ENCODE assay signal across 15 cellular contexts in genomic region chr14:103657466-103657865, GRCh38. TPM values are rescaled to one million over a fixed set of nuclear protein-coding genes. Genes with fewer than 3 reads are reported as not detected.
DNase-seq lines count a peak whose midpoint lies in the region; ATAC-seq and TF ChIP-seq lines count a peak whose summit lies in the region.
"Had no signal": no experiment of that assay in that cellular context is flagged by ENCODE, and none has a peak within 500 bp of the region (broad histone marks: within the 10 kb centered on the region; RNA-seq: fewer than 3 reads in every experiment).

No MANE protein-coding gene starts in this region.

- H4K91ac ChIP-seq in IMR-90 (ENCODE audit: insufficient read depth, low read depth, low read length) (0 out of 2 replicates have a peak overlapping the region, but pooled peaks have one; percentile 8), mesenchymal stem cell (ENCODE audit: low read length) (no peak overlapping the region)

- peaks cover 46% of the 10 kb centered on the region for H4K20me1 ChIP-seq in IMR-90 (ENCODE audit: insufficient read depth, low read length)

- peaks cover 48% of the 10 kb centered on the region for H3K36me3 Mint-ChIP-seq in endothelial cell (ENCODE audit: low read depth, unreplicated experiment)
- H3K36me3 Mint-ChIP-seq in CD4-positive, alpha-beta memory T cell: peaks cover 42 to 66% of the 10 kb centered on the region in 2 donors

- peak; percentile 76 for DNase-seq in AG08396 (ENCODE audit: low spot score)
- DNase-seq in IMR-90: peak; percentile 90
- no peak for DNase-seq in endothelial cell (ENCODE audit: low spot score)
- no peak for DNase-seq in mesenchymal stem cell
- DNase-seq in SIG-M5 (lab: John Stamatoyannopoulos, UW): no peak
- DNase-seq in erythroblast (lab: John Stamatoyannopoulos, UW): no peak
- DNase-seq in CD4-positive, alpha-beta memory T cell: no peak
- DNase-seq: activated naive CD8-positive, alpha-beta T cell treated with anti-CD3 and anti-CD28 coated beads, Interleukin-2, amount 10 ng/mL, durations not matched to agents 7 days and 5 days; BE2C; effector CD4-positive, alpha-beta T cell; mesendoderm; NCI-H1436; NCI-H524 treated with DMSO at 0.1 percent for 48 hours had no signal

- H2AK5ac ChIP-seq in IMR-90 (ENCODE audit: low read depth, low read length): peak overlapping the region; percentile 71; the same call in 1 of the 2 replicates
- H2AK5ac ChIP-seq in mesenchymal stem cell (ENCODE audit: low read length, severe bottlenecking): no peak overlapping the region

- TF ChIP-seq POLR2A in IMR-90 (IDR thresholded peaks at IDR 0.05; ENCODE audit: low read depth, low read length) (no peak), erythroblast (IDR thresholded peaks at IDR 0.05; ENCODE audit: low read length) (no peak)

- no peak overlapping the region for H2BK15ac ChIP-seq in IMR-90 (ENCODE audit: low read depth, low read length)
- no peak overlapping the region for H2BK15ac ChIP-seq in mesenchymal stem cell (ENCODE audit: low read depth, poor library complexity, severe bottlenecking)

- H3K36me3 ChIP-seq in IMR-90 (ENCODE audit: control insufficient read depth, insufficient read depth, low read length): peaks cover 58% of the 10 kb centered on the region
- H3K36me3 ChIP-seq in mesenchymal stem cell (ENCODE audit: control insufficient read depth in 1 of 2, insufficient read depth in 2 of 2, low read depth in 1 of 2, low read length in 2 of 2): peaks cover 56 to 75% of the 10 kb centered on the region in 2 experiments
- peaks cover 71% of the 10 kb centered on the region for H3K36me3 ChIP-seq in CD4-positive, alpha-beta memory T cell (ENCODE audit: insufficient read depth, low read length)

- H2BK5ac ChIP-seq in IMR-90 (ENCODE audit: low read depth, low read length, poor library complexity, severe bottlenecking) (peak overlapping the region; percentile 87), mesenchymal stem cell (ENCODE audit: low read depth, low read length, poor library complexity, severe bottlenecking) (no peak overlapping the region)

- dilution Hi-C loops in IMR-90 (cut with HindIII; ENCODE audit: low sequenced_read_pairs, unreplicated experiment): no loop called here

- H2BK12ac ChIP-seq in mesenchymal stem cell (ENCODE audit: low read length in 2 of 2): no peak overlapping the region

- H3K4me2 ChIP-seq in IMR-90 (ENCODE audit: low read depth, low read length) (peak overlapping the region; percentile 2; the same call in 1 of the 2 replicates), mesenchymal stem cell (ENCODE audit: low read length, poor library complexity, severe bottlenecking) (no peak overlapping the region)

- H2AFZ ChIP-seq in IMR-90 (replicated peaks; ENCODE audit: low read length, poor library complexity) (no peak overlapping the region), mesenchymal stem cell (ENCODE audit: low read depth, low read length) (no peak overlapping the region)

- no TSS peak for BruUV-seq in IMR-90 (replicated peaks; lab: Mats Ljungman, UMichigan)

- H3K14ac ChIP-seq in IMR-90 (replicated peaks; ENCODE audit: low read depth, low read length) (peak overlapping the region; percentile 58), mesenchymal stem cell (ENCODE audit: low read length in 2 of 2) (no peak overlapping the region)

- in situ Hi-C loops in IMR-90 (cut with MboI; ENCODE audit: low sequenced_read_pairs): no loop called here

- no peaks in the 10 kb centered on the region for H3K9me3 Mint-ChIP-seq in endothelial cell (ENCODE audit: unreplicated experiment)
- no peaks in the 10 kb centered on the region for H3K9me3 Mint-ChIP-seq in CD4-positive, alpha-beta memory T cell
- H3K9me3 Mint-ChIP-seq: activated naive CD8-positive, alpha-beta T cell treated with anti-CD3 and anti-CD28 coated beads, Interleukin-2, amount 10 ng/mL, durations not matched to agents 7 days and 5 days; stimulated activated memory B cell treated with anti-CD40 and anti-IgM and Interleukin-4, amounts not matched to agents 10 μg/mL and 1 μg/mL and 100 μg/mL, for 72 hours had no signal

- H3K4me1 ChIP-seq in IMR-90 (ENCODE audit: control insufficient read depth, insufficient read depth, low read length) (peaks cover 29% of the 10 kb centered on the region), mesenchymal stem cell (ENCODE audit: control insufficient read depth, insufficient read depth, low read depth, low read length) (peaks cover 15% of the 10 kb centered on the region)
- H3K4me1 ChIP-seq in CD4-positive, alpha-beta memory T cell (ENCODE audit: insufficient read depth, low read length): peaks cover 3% of the 10 kb centered on the region
- H3K4me1 ChIP-seq: BE2C had no signal

- TF ChIP-seq RAD21 in IMR-90 (IDR thresholded peaks at IDR 0.05; ENCODE audit: low read length): no peak

- ATAC-seq in IMR-90 (ENCODE audit: low read depth) (peak; percentile 73), GM19467 (IDR thresholded peaks at IDR 0.05; ENCODE audit: unreplicated experiment) (no peak)
- ATAC-seq: stimulated activated memory B cell treated with anti-CD40 and anti-IgM and Interleukin-4, amounts not matched to agents 10 μg/mL and 1 μg/mL and 100 μg/mL, for 72 hours had no signal

- no peak for TF ChIP-seq CTCF in IMR-90 (conservative IDR thresholded peaks at IDR 0.05; ENCODE audit: low read depth, low read length)
- TF ChIP-seq CTCF in endothelial cell (IDR thresholded peaks at IDR 0.05; ENCODE audit: unreplicated experiment): no peak

- no peak overlapping the region for H2BK20ac ChIP-seq in IMR-90 (ENCODE audit: low read depth, low read length)

- H3K23ac ChIP-seq in IMR-90 (ENCODE audit: low read depth, low read length) (peak overlapping the region; percentile 41; the same call in 1 of the 2 replicates), mesenchymal stem cell (ENCODE audit: low read length in 2 of 2) (no peak overlapping the region)

- H3K27ac Mint-ChIP-seq in endothelial cell (ENCODE audit: unreplicated experiment): no peak overlapping the region
- peak overlapping the region in 1 of 7 donors; percentile 18 for H3K27ac Mint-ChIP-seq in CD4-positive, alpha-beta memory T cell
- H3K27ac Mint-ChIP-seq: stimulated activated memory B cell treated with anti-CD40 and anti-IgM and Interleukin-4, amounts not matched to agents 10 μg/mL and 1 μg/mL and 100 μg/mL, for 72 hours had no signal

- 92% methylated on average over 10 of the region's 13 CpGs; no CpG with 5 or more reads in 1 of the 2 experiments for WGBS in IMR-90 (ENCODE audit: extremely low coverage in 2 of 2, insufficient read length in 1 of 2), 2 experiments
- 92% methylated on average over 12 of the region's 13 CpGs for WGBS in mesenchymal stem cell

- no peaks in the 10 kb centered on the region for H3K4me1 Mint-ChIP-seq in endothelial cell (ENCODE audit: unreplicated experiment)
- H3K4me1 Mint-ChIP-seq in CD4-positive, alpha-beta memory T cell: peaks cover 10 to 23% (median 15%) of the 10 kb centered on the region in 4 donors
- H3K4me1 Mint-ChIP-seq: activated naive CD8-positive, alpha-beta T cell treated with anti-CD3 and anti-CD28 coated beads, Interleukin-2, amount 10 ng/mL, durations not matched to agents 7 days and 5 days had no signal

- H3K4me3 ChIP-seq in IMR-90 (ENCODE audit: insufficient read depth, low read depth, low read length) (no peak overlapping the region), mesenchymal stem cell (ENCODE audit: insufficient read depth in 1 of 2, low read depth in 1 of 2, low read length in 2 of 2) (no peak overlapping the region)
- H3K4me3 ChIP-seq in CD4-positive, alpha-beta memory T cell (ENCODE audit: low read length in 2 of 2): no peak overlapping the region

- POLR2A ChIA-PET in IMR-90 (lab: Charles Lee; ENCODE audit: unreplicated experiment): no interaction called here
- POLR2A ChIA-PET in CD4-positive, alpha-beta memory T cell (lab: Charles Lee; ENCODE audit: partially characterized antibody): no interaction called here

- no peak overlapping the region for H3K9ac ChIP-seq in IMR-90 (ENCODE audit: low read depth, low read length)
- peak overlapping the region; percentile 72 for H3K9ac ChIP-seq in mesenchymal stem cell (ENCODE audit: low read length)

- H3K27me3 ChIP-seq in IMR-90 (ENCODE audit: control insufficient read depth, insufficient read depth, low read length) (no peaks in the 10 kb centered on the region), mesenchymal stem cell (ENCODE audit: control insufficient read depth in 1 of 2, insufficient read depth in 1 of 2, low read length in 2 of 2) (no peaks in the 10 kb centered on the region)
- H3K27me3 ChIP-seq in CD4-positive, alpha-beta memory T cell (ENCODE audit: insufficient read depth, low read length): no peaks in the 10 kb centered on the region
- H3K27me3 ChIP-seq: BE2C had no signal

- H3K4ac ChIP-seq in IMR-90 (ENCODE audit: low read depth, low read length) (peak overlapping the region; percentile 69), mesenchymal stem cell (ENCODE audit: low read depth in 1 of 2, low read length in 2 of 2) (no peak overlapping the region)

- intact Hi-C loops in IMR-90 (cut with micrococcal nuclease): no loop called here
- intact Hi-C loops in CD4-positive, alpha-beta memory T cell (cut with micrococcal nuclease): no loop called here

- H3K27ac ChIP-seq in IMR-90 (ENCODE audit: insufficient read depth, low read length) (peak overlapping the region; percentile 69), mesenchymal stem cell (ENCODE audit: low read length, poor library complexity, severe bottlenecking) (no peak overlapping the region)
- H3K27ac ChIP-seq in CD4-positive, alpha-beta memory T cell (ENCODE audit: low read depth, low read length): no peak overlapping the region

- peak overlapping the region; percentile 44 for H3K4me3 Mint-ChIP-seq in endothelial cell (ENCODE audit: unreplicated experiment)
- H3K4me3 Mint-ChIP-seq in CD4-positive, alpha-beta memory T cell: no peak overlapping the region
- H3K4me3 Mint-ChIP-seq: activated naive CD8-positive, alpha-beta T cell treated with anti-CD3 and anti-CD28 coated beads, Interleukin-2, amount 10 ng/mL, durations not matched to agents 7 days and 5 days; stimulated activated memory B cell treated with anti-CD40 and anti-IgM and Interleukin-4, amounts not matched to agents 10 μg/mL and 1 μg/mL and 100 μg/mL, for 72 hours had no signal

- H2BK120ac ChIP-seq in IMR-90 (ENCODE audit: low read depth, low read length): peak overlapping the region; percentile 35; the same call in 1 of the 2 replicates
- no peak overlapping the region for H2BK120ac ChIP-seq in mesenchymal stem cell (ENCODE audit: low read depth, low read length)

- H3K9me3 ChIP-seq in IMR-90 (ENCODE audit: control insufficient read depth, insufficient read depth, low read length): no peaks in the 10 kb centered on the region
- H3K9me3 ChIP-seq in mesenchymal stem cell (ENCODE audit: control insufficient read depth, low read length): no peaks in the 10 kb centered on the region
- H3K9me3 ChIP-seq in CD4-positive, alpha-beta memory T cell (ENCODE audit: control insufficient read depth in 1 of 2, low read length in 2 of 2): no peaks in the 10 kb centered on the region
- H3K9me3 ChIP-seq: BE2C had no signal

- CTCF ChIA-PET in IMR-90 (lab: Yijun Ruan, JAX): interaction anchor here (1.1 kb wide), 1 partner anchor 81 kb away, joined by 3 read pairs; no protein-coding TSS in a partner anchor
- CTCF ChIA-PET in CD4-positive, alpha-beta memory T cell (lab: Charles Lee; ENCODE audit: partially characterized antibody): interaction anchor here (0.8 kb wide), 1 partner anchor 24 kb away, joined by 3 read pairs; no protein-coding TSS in a partner anchor

- peaks cover 1% of the 10 kb centered on the region for H3K27me3 Mint-ChIP-seq in endothelial cell (ENCODE audit: unreplicated experiment)
- H3K27me3 Mint-ChIP-seq in CD4-positive, alpha-beta memory T cell: no peaks in the 10 kb centered on the region
- H3K27me3 Mint-ChIP-seq: activated naive CD8-positive, alpha-beta T cell treated with anti-CD3 and anti-CD28 coated beads, Interleukin-2, amount 10 ng/mL, durations not matched to agents 7 days and 5 days; stimulated activated memory B cell treated with anti-CD40 and anti-IgM and Interleukin-4, amounts not matched to agents 10 μg/mL and 1 μg/mL and 100 μg/mL, for 72 hours had no signal

- H3K79me1 ChIP-seq in IMR-90 (ENCODE audit: low read depth in 1 of 2, low read length in 2 of 2) (peaks cover 38 to 81% of the 10 kb centered on the region in 2 experiments), mesenchymal stem cell (replicated peaks; ENCODE audit: low read length, poor library complexity, severe bottlenecking) (peaks cover 15% of the 10 kb centered on the region)

- H2AK9ac ChIP-seq in IMR-90 (replicated peaks; ENCODE audit: low read depth, low read length, poor library complexity): no peak overlapping the region

- H4K5ac ChIP-seq in IMR-90 (ENCODE audit: low read depth, low read length): no peak overlapping the region

- H4K8ac ChIP-seq in IMR-90 (ENCODE audit: low read depth in 2 of 2, low read length in 2 of 2) (peak overlapping the region in 1 of 2 experiments; percentile 63; a peak in 3 of 4 replicates), mesenchymal stem cell (ENCODE audit: low read length) (no peak overlapping the region)

- H3K18ac ChIP-seq in IMR-90 (ENCODE audit: low read depth, low read length) (no peak overlapping the region), mesenchymal stem cell (ENCODE audit: low read depth in 1 of 2, low read length in 2 of 2) (no peak overlapping the region)

- H3K9me1 ChIP-seq in IMR-90 (ENCODE audit: insufficient read depth, low read length): peaks cover 27% of the 10 kb centered on the region

- no peak overlapping the region for H3K56ac ChIP-seq in IMR-90 (ENCODE audit: extremely low read depth, insufficient read depth, low read length)

RNA-seq across cellular contexts. Expression of gene KLC1, which starts 28.5 kb away (rescaled TPM):
- total RNA-seq in IMR-90 (2012; rRNA removed): 101 and 139 TPM in 2 replicates
- polyA plus RNA-seq in IMR-90 (2012; rRNA removed): 155 and 157 TPM in 2 replicates
- polyA plus RNA-seq in IMR-90 (2012; cell fraction: cytosol; rRNA removed): 202 and 321 TPM in 2 replicates
- polyA plus RNA-seq in IMR-90 (2012; cell fraction: nucleus; rRNA removed; ENCODE audit: low replicate concordance): 401 and 574 TPM in 2 replicates
- total RNA-seq in endothelial cell (ENCODE audit: unreplicated experiment): 220 TPM
- polyA plus RNA-seq in mesenchymal stem cell (2013, experiment 1 of 2): 83.2 TPM
- 80.5 TPM for polyA plus RNA-seq in mesenchymal stem cell (2013, experiment 2 of 2)
- total RNA-seq in CD4-positive, alpha-beta memory T cell: 100 to 1,000 TPM; 242 to 278 TPM
- polyA plus RNA-seq in CD4-positive, alpha-beta memory T cell: 10 to 100 TPM; 31.8 to 88.9 TPM

RNA-seq across cellular contexts. Expression of gene XRCC3, which starts 57.8 kb away (rescaled TPM):
- 7.5 and 8.1 TPM in 2 replicates for total RNA-seq in IMR-90 (2012; rRNA removed)
- 9.0 and 9.5 TPM in 2 replicates for polyA plus RNA-seq in IMR-90 (2012; rRNA removed)
- 5.3 and 5.5 TPM in 2 replicates for polyA plus RNA-seq in IMR-90 (2012; cell fraction: cytosol; rRNA removed)
- 29.9 and 33.1 TPM in 2 replicates for polyA plus RNA-seq in IMR-90 (2012; cell fraction: nucleus; rRNA removed; ENCODE audit: low replicate concordance)
- 10.2 TPM for total RNA-seq in endothelial cell (ENCODE audit: unreplicated experiment)
- polyA plus RNA-seq in mesenchymal stem cell (2013, experiment 1 of 2): 4.5 TPM
- 4.2 TPM for polyA plus RNA-seq in mesenchymal stem cell (2013, experiment 2 of 2)
- 10 to 100 TPM; 10.3 to 12.6 TPM for total RNA-seq in CD4-positive, alpha-beta memory T cell
- 1 to 10 TPM; 2.2 to 3.2 TPM for polyA plus RNA-seq in CD4-positive, alpha-beta memory T cell

RNA-seq across cellular contexts. Expression of gene ZFYVE21, which starts 58.1 kb away (rescaled TPM):
- total RNA-seq in IMR-90 (2012; rRNA removed) (41.2 and 41.4 TPM in 2 replicates), endothelial cell (ENCODE audit: unreplicated experiment) (48.1 TPM)
- polyA plus RNA-seq in IMR-90 (2012; rRNA removed): 89.2 and 93.4 TPM in 2 replicates
- 107 and 145 TPM in 2 replicates for polyA plus RNA-seq in IMR-90 (2012; cell fraction: cytosol; rRNA removed)
- polyA plus RNA-seq in IMR-90 (2012; cell fraction: nucleus; rRNA removed; ENCODE audit: low replicate concordance): 83.4 and 98.8 TPM in 2 replicates
- polyA plus RNA-seq in mesenchymal stem cell (2013, experiment 1 of 2): 44.0 TPM
- polyA plus RNA-seq in mesenchymal stem cell (2013, experiment 2 of 2): 43.8 TPM
- total RNA-seq in CD4-positive, alpha-beta memory T cell: 10 to 100 TPM; 17.4 to 18.8 TPM
- polyA plus RNA-seq in CD4-positive, alpha-beta memory T cell: 10 to 100 TPM; 17.2 to 18.0 TPM

Comparison
In these comparisons a context has a peak if more than half of its experiments do, and no peak if none do; other contexts are left out.
1. DNase-seq: peak in AG08396 (single experiment) and IMR-90 (single experiment); none in endothelial cell (single experiment), mesenchymal stem cell (single experiment), SIG-M5 (single experiment), erythroblast (0 of 2) and CD4-positive, alpha-beta memory T cell (0 of 5).